ENCODE assay signal across 15 cellular contexts in the genomic region with DNA sequence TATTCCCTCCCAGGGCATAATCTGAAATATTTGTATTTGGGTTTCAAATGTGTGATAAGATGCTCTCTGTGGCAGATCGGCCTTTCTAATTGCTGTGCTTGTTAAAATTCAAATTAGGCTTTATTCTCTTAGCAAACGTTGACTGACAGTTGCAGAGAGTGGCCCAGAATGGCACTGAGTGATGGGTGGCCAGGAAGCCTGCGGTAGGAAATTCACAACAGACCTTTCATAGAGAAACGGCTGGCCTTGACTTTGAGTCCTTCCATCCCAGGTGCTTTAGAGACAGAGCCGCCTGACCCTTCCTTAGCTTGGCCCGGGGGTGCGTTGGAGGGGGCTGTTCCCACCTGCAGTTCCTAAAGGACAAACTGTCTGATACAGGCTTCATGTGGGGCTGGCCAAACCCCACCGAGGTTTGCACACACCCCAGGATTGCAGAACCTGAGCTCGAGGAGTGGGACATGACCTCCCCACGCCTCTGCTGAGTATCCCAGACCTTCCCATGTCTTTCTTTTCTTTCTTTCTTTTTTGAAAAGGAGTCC.
DNase-seq lines count a peak whose midpoint lies in the region; ATAC-seq and TF ChIP-seq lines count a peak whose summit lies in the region.
"Had no signal": no experiment of that assay in that cellular context is flagged by ENCODE, and none has a peak within 500 bp of the region (broad histone marks: within the 10 kb centered on the region; RNA-seq: fewer than 3 reads in every experiment).

No MANE protein-coding gene starts in this region.

- no peak for ATAC-seq in activated naive CD8-positive, alpha-beta T cell treated with anti-CD3 and anti-CD28 coated beads, Interleukin-2, amount 50 U/mL, for 24 hours
- no peak for ATAC-seq in naive B cell (ENCODE audit: low read depth in 2 of 2)
- peak; percentile 8 for ATAC-seq in stimulated activated memory B cell treated with anti-CD40 and anti-IgM and Interleukin-4, amounts not matched to agents 10 μg/mL and 1 μg/mL and 100 μg/mL, for 72 hours

- no peak for DNase-seq in activated naive CD8-positive, alpha-beta T cell treated with anti-CD3 and anti-CD28 coated beads, Interleukin-2, amount 50 U/mL, for 24 hours
- DNase-seq in RWPE1 (ENCODE audit: low spot score) (no peak), naive B cell (no peak), GM10266 (ENCODE audit: extremely low spot score) (no peak), mucosa of gallbladder (ENCODE audit: low spot score) (no peak)
- no peak for DNase-seq in activated effector memory CD4-positive, alpha-beta T cell treated with Interleukin-2 at 50 U/mL for 16 hours
- DNase-seq: DMS 273 treated with DMSO at 0.1 percent for 48 hours, KBM-7, NCI-H1092, NCI-H2107, NCI-H446, SJCRH30 had no signal

- H3K27ac ChIP-seq in RWPE1: peak overlapping the region; percentile 11; the same call in 1 of the 2 replicates
- H3K27ac ChIP-seq: 22Rv1, SJCRH30 had no signal

- no peaks in the 10 kb centered on the region for H3K4me1 Mint-ChIP-seq in activated naive CD8-positive, alpha-beta T cell (ENCODE audit: low read depth)
- H3K4me1 Mint-ChIP-seq in activated naive CD8-positive, alpha-beta T cell treated with anti-CD3 and anti-CD28 coated beads, Interleukin-2, amount 50 U/mL, for 24 hours: no peaks in the 10 kb centered on the region
- peaks cover 5 to 20% (median 13%) of the 10 kb centered on the region in 3 donors for H3K4me1 Mint-ChIP-seq in naive B cell
- H3K4me1 Mint-ChIP-seq in stimulated activated memory B cell treated with anti-CD40 and anti-IgM and Interleukin-4, amounts not matched to agents 10 μg/mL and 1 μg/mL and 100 μg/mL, for 72 hours: peaks cover 17% of the 10 kb centered on the region

- H3K27ac Mint-ChIP-seq in activated naive CD8-positive, alpha-beta T cell: peak overlapping the region; percentile 10
- H3K27ac Mint-ChIP-seq in activated naive CD8-positive, alpha-beta T cell treated with anti-CD3 and anti-CD28 coated beads, Interleukin-2, amount 50 U/mL, for 24 hours: no peak overlapping the region
- H3K27ac Mint-ChIP-seq in naive B cell: peak overlapping the region in 4 of 6 donors; percentile 33 to 82 (median 48)
- no peak overlapping the region for H3K27ac Mint-ChIP-seq in stimulated activated memory B cell treated with anti-CD40 and anti-IgM and Interleukin-4, amounts not matched to agents 10 μg/mL and 1 μg/mL and 100 μg/mL, for 72 hours

- TF ChIP-seq CTCF in RWPE1 (conservative IDR thresholded peaks at IDR 0.05; ENCODE audit: low read depth): no peak
- TF ChIP-seq CTCF in GM10266 (IDR thresholded peaks at IDR 0.05; ENCODE audit: control insufficient read depth, insufficient read depth, low read depth, missing control alignments): no peak

- CTCF ChIA-PET in RWPE1 (lab: Yijun Ruan, JAX): no interaction called here

- H3K9me3 Mint-ChIP-seq in activated naive CD8-positive, alpha-beta T cell (ENCODE audit: low read depth): no peaks in the 10 kb centered on the region
- no peaks in the 10 kb centered on the region for H3K9me3 Mint-ChIP-seq in activated naive CD8-positive, alpha-beta T cell treated with anti-CD3 and anti-CD28 coated beads, Interleukin-2, amount 50 U/mL, for 24 hours
- peaks cover 0 to 5% (median 0%) of the 10 kb centered on the region in 7 donors for H3K9me3 Mint-ChIP-seq in naive B cell
- H3K9me3 Mint-ChIP-seq in stimulated activated memory B cell treated with anti-CD40 and anti-IgM and Interleukin-4, amounts not matched to agents 10 μg/mL and 1 μg/mL and 100 μg/mL, for 72 hours: peaks cover 3% of the 10 kb centered on the region

- peaks cover 6% of the 10 kb centered on the region for H3K36me3 Mint-ChIP-seq in activated naive CD8-positive, alpha-beta T cell
- H3K36me3 Mint-ChIP-seq in activated naive CD8-positive, alpha-beta T cell treated with anti-CD3 and anti-CD28 coated beads, Interleukin-2, amount 50 U/mL, for 24 hours (ENCODE audit: low read depth): peaks cover 6% of the 10 kb centered on the region
- peaks cover 0 to 8% of the 10 kb centered on the region in 2 donors for H3K36me3 Mint-ChIP-seq in naive B cell
- H3K36me3 Mint-ChIP-seq in stimulated activated memory B cell treated with anti-CD40 and anti-IgM and Interleukin-4, amounts not matched to agents 10 μg/mL and 1 μg/mL and 100 μg/mL, for 72 hours: peaks cover 25% of the 10 kb centered on the region

- POLR2A ChIA-PET in RWPE1 (lab: Yijun Ruan, JAX; ENCODE audit: low non-redundant PET): no interaction called here

- no peaks in the 10 kb centered on the region for H3K27me3 Mint-ChIP-seq in activated naive CD8-positive, alpha-beta T cell
- H3K27me3 Mint-ChIP-seq in activated naive CD8-positive, alpha-beta T cell treated with anti-CD3 and anti-CD28 coated beads, Interleukin-2, amount 50 U/mL, for 24 hours: no peaks in the 10 kb centered on the region
- H3K27me3 Mint-ChIP-seq in naive B cell: no peaks in the 10 kb centered on the region
- H3K27me3 Mint-ChIP-seq in stimulated activated memory B cell treated with anti-CD40 and anti-IgM and Interleukin-4, amounts not matched to agents 10 μg/mL and 1 μg/mL and 100 μg/mL, for 72 hours: no peaks in the 10 kb centered on the region

- no peak overlapping the region for H3K4me3 Mint-ChIP-seq in activated naive CD8-positive, alpha-beta T cell
- no peak overlapping the region for H3K4me3 Mint-ChIP-seq in activated naive CD8-positive, alpha-beta T cell treated with anti-CD3 and anti-CD28 coated beads, Interleukin-2, amount 50 U/mL, for 24 hours
- no peak overlapping the region for H3K4me3 Mint-ChIP-seq in naive B cell
- H3K4me3 Mint-ChIP-seq in stimulated activated memory B cell treated with anti-CD40 and anti-IgM and Interleukin-4, amounts not matched to agents 10 μg/mL and 1 μg/mL and 100 μg/mL, for 72 hours: no peak overlapping the region

Comparison
In these comparisons a context has a peak if more than half of its experiments do, and no peak if none do; other contexts are left out.
1. H3K27ac Mint-ChIP-seq: peak in activated naive CD8-positive, alpha-beta T cell (single experiment) and naive B cell (4 of 6); none in activated naive CD8-positive, alpha-beta T cell treated with anti-CD3 and anti-CD28 coated beads, Interleukin-2, amount 50 U/mL, for 24 hours (single experiment) and stimulated activated memory B cell treated with anti-CD40 and anti-IgM and Interleukin-4, amounts not matched to agents 10 μg/mL and 1 μg/mL and 100 μg/mL, for 72 hours (single experiment).